In the genomic region with DNA sequence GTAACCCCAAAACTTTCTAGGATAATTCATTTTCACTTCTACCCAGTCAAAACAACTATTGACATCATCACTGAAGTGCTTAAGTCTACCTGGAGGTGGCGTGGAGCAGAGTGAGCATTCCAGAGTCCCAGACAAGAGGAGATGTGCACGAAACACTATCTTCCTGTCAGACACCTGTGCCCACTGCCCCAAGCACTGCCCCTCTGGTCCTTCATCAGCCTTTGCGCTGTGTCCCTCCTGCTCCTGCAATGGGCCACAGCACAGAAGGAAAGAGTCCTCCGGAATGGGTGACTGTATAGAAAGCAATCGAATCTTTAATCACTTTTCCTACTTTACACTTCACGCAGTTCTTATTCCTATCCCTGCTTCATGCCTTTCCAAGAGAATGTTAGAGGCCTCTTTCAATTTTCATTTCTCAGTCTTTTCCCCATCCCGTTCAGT, we compare ENCODE assay signal across 8 cellular contexts.
DNase-seq lines count a peak whose midpoint lies in the region; ATAC-seq and TF ChIP-seq lines count a peak whose summit lies in the region.

No MANE protein-coding gene starts in this region.

- H3K27ac Mint-ChIP-seq in effector memory CD8-positive, alpha-beta T cell: no peak overlapping the region

- TF ChIP-seq CTCF in parathyroid adenoma (IDR thresholded peaks at IDR 0.05): no peak

- no peaks in the 10 kb centered on the region for H3K36me3 ChIP-seq in parathyroid adenoma (ENCODE audit: control insufficient read depth, insufficient read depth, low read length)

- H3K4me1 Mint-ChIP-seq in effector memory CD8-positive, alpha-beta T cell (ENCODE audit: low read depth in 2 of 2): peaks cover 0 to 11% of the 10 kb centered on the region in 2 donors

- H3K9ac ChIP-seq in parathyroid adenoma: no peak overlapping the region

- H3K4me1 ChIP-seq in parathyroid adenoma: no peaks in the 10 kb centered on the region

- DNase-seq in AG20443 (ENCODE audit: low spot score): peak; percentile 29
- DNase-seq in NCI-H748 treated with DMSO at 0.1 percent for 48 hours (lab: John Stamatoyannopoulos, UW): peak; percentile 43
- DNase-seq in effector memory CD8-positive, alpha-beta T cell: no peak
- DNase-seq in GM03348 (ENCODE audit: low spot score): no peak

- no peaks in the 10 kb centered on the region for H3K79me2 ChIP-seq in parathyroid adenoma

- H2AFZ ChIP-seq in parathyroid adenoma: no peak overlapping the region

- H3K27me3 ChIP-seq in parathyroid adenoma (ENCODE audit: control insufficient read depth, insufficient read depth, low read length): no peaks in the 10 kb centered on the region

- peaks cover 0 to 2% of the 10 kb centered on the region in 2 donors for H3K9me3 Mint-ChIP-seq in effector memory CD8-positive, alpha-beta T cell

- H3K9me3 ChIP-seq in parathyroid adenoma (ENCODE audit: control insufficient read depth, low read length): no peaks in the 10 kb centered on the region

- no peak overlapping the region for H3K27ac ChIP-seq in parathyroid adenoma

- peak overlapping the region in 1 of 2 donors; percentile 59 for H3K4me3 Mint-ChIP-seq in effector memory CD8-positive, alpha-beta T cell

- peaks cover 17 to 49% of the 10 kb centered on the region in 2 donors for H3K27me3 Mint-ChIP-seq in effector memory CD8-positive, alpha-beta T cell

- no peaks in the 10 kb centered on the region for H3K36me3 Mint-ChIP-seq in effector memory CD8-positive, alpha-beta T cell (ENCODE audit: insufficient read depth)

- peak; percentile 86 for ATAC-seq in GM18502 (IDR thresholded peaks at IDR 0.05; ENCODE audit: poor library complexity, unreplicated experiment)
- peak; percentile 54 for ATAC-seq in HG03060 (IDR thresholded peaks at IDR 0.05; ENCODE audit: low read depth, unreplicated experiment)
- ATAC-seq in effector memory CD8-positive, alpha-beta T cell (replicated peaks): peak; percentile 45
- ATAC-seq in HG03025 (IDR thresholded peaks at IDR 0.05; ENCODE audit: low FRiP score, unreplicated experiment): no peak

- peak overlapping the region; percentile 20 for H3K4me3 ChIP-seq in parathyroid adenoma (ENCODE audit: low read depth, low read length)

- H3K4me2 ChIP-seq in parathyroid adenoma (ENCODE audit: low read length): no peak overlapping the region

Comparison
In these comparisons a context has a peak if more than half of its experiments do, and no peak if none do; other contexts are left out.
1. DNase-seq: peak in AG20443 (single experiment) and NCI-H748 treated with DMSO at 0.1 percent for 48 hours (single experiment); none in effector memory CD8-positive, alpha-beta T cell (0 of 3) and GM03348 (single experiment).